17 cellular contexts compared by ENCODE assay signal in the genomic region with DNA sequence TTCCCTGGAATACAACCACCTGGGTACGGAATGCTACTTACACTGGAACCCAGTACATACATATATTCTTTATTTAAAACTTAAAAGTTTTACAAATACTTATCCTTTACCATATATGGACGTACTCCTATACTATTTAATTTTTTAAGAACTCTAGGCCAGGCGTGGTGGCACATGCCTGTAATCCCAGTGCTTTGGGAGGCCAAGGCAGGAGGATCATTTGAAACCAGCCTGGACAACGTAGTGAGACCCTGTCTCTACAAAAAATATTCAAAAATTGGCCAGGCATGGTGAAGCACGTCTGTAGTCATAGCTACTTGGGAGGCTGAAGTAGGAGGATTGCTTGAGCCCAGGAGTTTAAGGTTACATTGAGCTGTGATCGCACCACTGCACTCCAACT. TPM values are rescaled to one million over a fixed set of nuclear protein-coding genes. Genes with fewer than 3 reads are reported as not detected.
DNase-seq lines count a peak whose midpoint lies in the region; ATAC-seq, FAIRE-seq and TF ChIP-seq lines count a peak whose summit lies in the region.
"Had no signal": no experiment of that assay in that cellular context is flagged by ENCODE, and none has a peak within 500 bp of the region (broad histone marks: within the 10 kb centered on the region; RNA-seq: fewer than 3 reads in every experiment).

No MANE protein-coding gene starts in this region.

- H3K9ac ChIP-seq in Karpas-422 (ENCODE audit: low read length) (peak overlapping the region; percentile 79), GM12878 (ENCODE audit: control insufficient read depth, insufficient read depth, low read length) (no peak overlapping the region)

- no peak for ATAC-seq in GM12878

- 62% methylated on average over 6 of the region's 6 CpGs for WGBS in GM12878 (ENCODE audit: insufficient coverage, insufficient replicate concordance, low lambda C conversion rate, missing lambda C conversion rate)

- DNase-seq in T-helper 2 cell treated with Interferon-gamma antibody and Interleukin-4, amounts not matched to agents 5 μg/mL and 100 μg/mL, for 36 hours (ENCODE audit: low spot score), result no peak
- DNase-seq in T-helper 2 cell (no peak), Karpas-422 (no peak), GM12878 (ENCODE audit: low read depth, low spot score) (no peak), NOMO-1 (lab: John Stamatoyannopoulos, UW; ENCODE audit: unreplicated experiment in 2 of 2) (no peak), WERI-Rb-1 (no peak)
- no peak for DNase-seq in stimulated activated CD4-positive, alpha-beta T cell treated with anti-CD3 and anti-CD28 coated beads, Interleukin-4, amount 100 ng/mL, for 1 hour
- DNase-seq: activated CD8-positive, alpha-beta memory T cell treated with anti-CD3 and anti-CD28 coated beads, Interleukin-2, amount 50 U/mL, for 4 hours; DMS53; hippocampal formation; NCI-H2081; retina; thyroid gland had no signal

- peaks cover 24% of the 10 kb centered on the region for H3K4me1 ChIP-seq in Karpas-422 (ENCODE audit: low read length)
- peaks cover 9% of the 10 kb centered on the region for H3K4me1 ChIP-seq in GM12878 (ENCODE audit: control insufficient read depth, insufficient read depth, low read length)
- H3K4me1 ChIP-seq in neuron (ENCODE audit: insufficient read depth, low read length), result peaks cover 13% of the 10 kb centered on the region

- no TSS peak for BruUV-seq in GM12878 (replicated peaks; lab: Mats Ljungman, UMichigan)

- TF ChIP-seq CTCF in GM12878 (IDR thresholded peaks at IDR 0.05 in 2 of 3, conservative IDR thresholded peaks at IDR 0.05 in 1 of 3; ENCODE audit: control insufficient read depth in 2 of 3, extremely low read depth in 1 of 3, insufficient read depth in 1 of 3, low read depth in 3 of 3, low read length in 3 of 3), result no peak
- no peak for TF ChIP-seq CTCF in WERI-Rb-1 (IDR thresholded peaks at IDR 0.05; ENCODE audit: low read depth, low read length)

- peaks cover 31% of the 10 kb centered on the region for H3K36me3 ChIP-seq in Karpas-422 (ENCODE audit: insufficient read depth, low read length)
- peaks cover 0 to 8% of the 10 kb centered on the region in 2 experiments; a peak in 1 of 4 replicates for H3K36me3 ChIP-seq in GM12878 (ENCODE audit: control insufficient read depth in 2 of 2, insufficient read depth in 2 of 2, low read length in 1 of 2)
- peaks cover 27% of the 10 kb centered on the region for H3K36me3 ChIP-seq in neuron (ENCODE audit: insufficient read depth, low read length)
- peaks cover 31% of the 10 kb centered on the region for H3K36me3 ChIP-seq in WERI-Rb-1

- peak overlapping the region; percentile 96 for H3K4me3 Mint-ChIP-seq in T-helper 2 cell treated with Interferon-gamma antibody and Interleukin-4, amounts not matched to agents 5 μg/mL and 100 μg/mL, for 36 hours

- peaks cover 18% of the 10 kb centered on the region for H3K4me1 Mint-ChIP-seq in T-helper 2 cell treated with Interferon-gamma antibody and Interleukin-4, amounts not matched to agents 5 μg/mL and 100 μg/mL, for 36 hours (ENCODE audit: low read depth)

- no peak overlapping the region for H3K27ac ChIP-seq in Karpas-422 (ENCODE audit: low read length)
- H3K27ac ChIP-seq in GM12878 (ENCODE audit: control insufficient read depth, insufficient read depth), result no peak overlapping the region
- no peak overlapping the region for H3K27ac ChIP-seq in WERI-Rb-1
- H3K27ac ChIP-seq: thyroid gland had no signal

- CTCF ChIA-PET in GM12878 (lab: Yijun Ruan, JAX), result interaction anchor here (0.9 kb wide), 3 partner anchors 40 to 85 kb away, joined by 3 read pairs; no protein-coding TSS in a partner anchor

- no peak for FAIRE-seq in GM12878 (lab: Jason Lieb, UNC)
- FAIRE-seq: GM12891 had no signal

- intact Hi-C loops in GM12878 (cut with micrococcal nuclease; ENCODE audit: unreplicated experiment), result no loop called here

- H3K79me2 ChIP-seq in Karpas-422 (ENCODE audit: low read length), result peaks cover 51% of the 10 kb centered on the region
- H3K79me2 ChIP-seq in GM12878 (ENCODE audit: control insufficient read depth, insufficient read depth, low read length), result peaks cover 28% of the 10 kb centered on the region

- TF ChIP-seq EP300 in GM12878 (IDR thresholded peaks at IDR 0.05; ENCODE audit: borderline replicate concordance in 1 of 2, control insufficient read depth in 1 of 2, low read depth in 2 of 2, low read length in 2 of 2), result no peak

- no peak overlapping the region for H3K27ac Mint-ChIP-seq in T-helper 2 cell treated with Interferon-gamma antibody and Interleukin-4, amounts not matched to agents 5 μg/mL and 100 μg/mL, for 36 hours

- H3K9me3 Mint-ChIP-seq in T-helper 2 cell treated with Interferon-gamma antibody and Interleukin-4, amounts not matched to agents 5 μg/mL and 100 μg/mL, for 36 hours, result no peaks in the 10 kb centered on the region
- H3K9me3 Mint-ChIP-seq: IgD-negative memory B cell had no signal

- H4K20me1 ChIP-seq in Karpas-422 (ENCODE audit: insufficient read depth, low read depth, low read length), result peaks cover 12% of the 10 kb centered on the region; the same call in 1 of the 2 replicates
- no peaks in the 10 kb centered on the region for H4K20me1 ChIP-seq in GM12878 (ENCODE audit: control insufficient read depth, insufficient read depth)

- peaks cover 24% of the 10 kb centered on the region for H3K36me3 Mint-ChIP-seq in T-helper 2 cell treated with Interferon-gamma antibody and Interleukin-4, amounts not matched to agents 5 μg/mL and 100 μg/mL, for 36 hours (ENCODE audit: low read depth)

- in situ Hi-C loops in GM12878 (cut with MboI), result no loop called here

- no peaks in the 10 kb centered on the region for H3K27me3 Mint-ChIP-seq in T-helper 2 cell treated with Interferon-gamma antibody and Interleukin-4, amounts not matched to agents 5 μg/mL and 100 μg/mL, for 36 hours (ENCODE audit: low read depth)
- H3K27me3 Mint-ChIP-seq: IgD-negative memory B cell had no signal

- no peaks in the 10 kb centered on the region for H3K9me2 ChIP-seq in Karpas-422 (replicated peaks; ENCODE audit: insufficient read depth, low read length)

- H3K4me3 ChIP-seq in Karpas-422 (ENCODE audit: low read length) (peak overlapping the region; percentile 89), GM12878 (peak overlapping the region; percentile 81; the same call in 1 of the 2 replicates), neuron (ENCODE audit: low read length) (peak overlapping the region; percentile 95), WERI-Rb-1 (ENCODE audit: low read depth, low read length) (no peak overlapping the region)
- H3K4me3 ChIP-seq: lung had no signal

- H3K4me2 ChIP-seq in Karpas-422 (ENCODE audit: low read depth, low read length, poor library complexity, severe bottlenecking) (peak overlapping the region; percentile 87), GM12878 (ENCODE audit: control insufficient read depth, insufficient read depth) (peak overlapping the region; percentile 99)

- H2AFZ ChIP-seq in Karpas-422 (ENCODE audit: low read length) (no peak overlapping the region), GM12878 (ENCODE audit: control insufficient read depth, low read depth, low read length) (no peak overlapping the region), neuron (ENCODE audit: low read depth, low read length) (no peak overlapping the region)

- no peak for TF ChIP-seq RAD21 in GM12878 (IDR thresholded peaks at IDR 0.05; ENCODE audit: insufficient read depth, low read depth, low read length)

- no peaks in the 10 kb centered on the region for H3K9me3 ChIP-seq in Karpas-422 (ENCODE audit: low read length)
- no peaks in the 10 kb centered on the region for H3K9me3 ChIP-seq in GM12878 (replicated peaks; ENCODE audit: control insufficient read depth, insufficient read depth, low read length)
- H3K9me3 ChIP-seq in neuron (ENCODE audit: low read length), result no peaks in the 10 kb centered on the region
- no peaks in the 10 kb centered on the region for H3K9me3 ChIP-seq in WERI-Rb-1 (ENCODE audit: severe bottlenecking)
- H3K9me3 ChIP-seq: thyroid gland had no signal

- RAD21 ChIA-PET in GM12878 (lab: Charles Lee; ENCODE audit: unreplicated experiment), result no interaction called here

- H3K27me3 ChIP-seq in Karpas-422 (ENCODE audit: low read length) (no peaks in the 10 kb centered on the region), GM12878 (replicated peaks in 1 of 2; ENCODE audit: control insufficient read depth in 2 of 2, insufficient read depth in 2 of 2, low read length in 1 of 2) (no peaks in the 10 kb centered on the region), neuron (ENCODE audit: insufficient read depth, low read length) (no peaks in the 10 kb centered on the region), WERI-Rb-1 (ENCODE audit: insufficient read depth, low read depth, severe bottlenecking) (no peaks in the 10 kb centered on the region)
- H3K27me3 ChIP-seq: thyroid gland had no signal

- no peak for TF ChIP-seq POLR2A in GM12878 (IDR thresholded peaks at IDR 0.05; ENCODE audit: low read depth, low read length)

- SMC1A ChIA-PET in GM12878 (lab: Charles Lee; ENCODE audit: uncharacterized antibody, unreplicated experiment), result interaction anchor here (1.0 kb wide), 1 partner anchor 85 kb away, joined by 4 read pairs; no protein-coding TSS in a partner anchor

- POLR2A ChIA-PET in GM12878 (lab: Charles Lee), result no interaction called here

RNA-seq across cellular contexts. Expression of a gene that starts 2.0 kb away (rescaled TPM):
- total RNA-seq in Karpas-422 (2014; rRNA removed; shearing (Covaris generic); ENCODE audit: low replicate concordance), result 28.8 and 37.2 TPM in 2 replicates
- 71.8 and 81.5 TPM in 2 replicates for total RNA-seq in GM12878 (2013; cell fraction: nucleolus; rRNA removed)
- 14.3 and 16.0 TPM in 2 replicates for total RNA-seq in GM12878 (2014; rRNA removed)
- 32.0 and 34.9 TPM in 2 replicates for total RNA-seq in GM12878 (2014; rRNA removed; fragmentation: Illumina TruSeq; extraction: Trizol)
- 40.8 and 47.0 TPM in 2 replicates for total RNA-seq in GM12878 (2021)
- polyA plus RNA-seq in GM12878 (2011; ENCODE audit: low read depth), result 12.3 TPM
- 26.5 and 38.2 TPM in 2 replicates for polyA plus RNA-seq in GM12878 (2011; rRNA removed)
- 15.4 and 15.7 TPM in 2 replicates for polyA plus RNA-seq in GM12878 (2011; cell fraction: cytosol; rRNA removed)
- 43.0 and 51.6 TPM in 2 replicates for polyA plus RNA-seq in GM12878 (2011; cell fraction: nucleus; rRNA removed)
- 17.9 and 20.5 TPM in 2 replicates for polyA plus RNA-seq in GM12878 (2012)
- 36.1 and 46.4 TPM in 2 replicates for polyA plus RNA-seq in GM12878 (2014; fragmentation: Illumina TruSeq; extraction: Trizol)
- 10 to 100 TPM; 17.9 to 29.6 TPM for polyA plus RNA-seq in GM12878 (2014; fragmentation: Nextera tagmentation; extraction: Ambion mirVana)
- 26.2 and 33.7 TPM in 2 replicates for polyA plus RNA-seq in GM12878 (2014; rRNA removed)
- 10 to 100 TPM; 39.6 to 50.4 TPM for polyA plus RNA-seq in GM12878 (2016; fragmentation: Nextera tagmentation; extraction: Ambion mirVana)
- 10.9 and 15.8 TPM in 2 replicates for polyA minus RNA-seq in GM12878 (2011; rRNA and poly(A)+ RNA removed)
- 9.2 and 11.4 TPM in 2 replicates for polyA minus RNA-seq in GM12878 (2011; cell fraction: cytosol; rRNA and poly(A)+ RNA removed)
- 7.6 and 11.1 TPM in 2 replicates for polyA minus RNA-seq in GM12878 (2011; cell fraction: nucleus; rRNA and poly(A)+ RNA removed)

RNA-seq across cellular contexts. Expression of a gene that starts 19.8 kb away (rescaled TPM):
- total RNA-seq in Karpas-422 (2014; rRNA removed; shearing (Covaris generic); ENCODE audit: low replicate concordance), result not detected in 2 replicates
- not detected in 2 replicates for total RNA-seq in GM12878 (2013; cell fraction: nucleolus; rRNA removed)
- not detected in 2 replicates for total RNA-seq in GM12878 (2014; rRNA removed)
- not detected in 2 replicates for total RNA-seq in GM12878 (2014; rRNA removed; fragmentation: Illumina TruSeq; extraction: Trizol)
- not detected in 2 replicates for total RNA-seq in GM12878 (2021)
- polyA plus RNA-seq in GM12878 (2011; ENCODE audit: low read depth), result not detected
- not detected in 2 replicates for polyA plus RNA-seq in GM12878 (2011; rRNA removed)
- polyA plus RNA-seq in GM12878 (2011; cell fraction: cytosol; rRNA removed), result not detected in 2 replicates
- polyA plus RNA-seq in GM12878 (2011; cell fraction: nucleus; rRNA removed), result not detected in 2 replicates
- not detected in 2 replicates for polyA plus RNA-seq in GM12878 (2012)
- polyA plus RNA-seq in GM12878 (2014; fragmentation: Illumina TruSeq; extraction: Trizol), result not detected in 2 replicates
- not detected for polyA plus RNA-seq in GM12878 (2014; fragmentation: Nextera tagmentation; extraction: Ambion mirVana)
- not detected in 2 replicates for polyA plus RNA-seq in GM12878 (2014; rRNA removed)
- not detected for polyA plus RNA-seq in GM12878 (2016; fragmentation: Nextera tagmentation; extraction: Ambion mirVana)
- polyA minus RNA-seq in GM12878 (2011; rRNA and poly(A)+ RNA removed), result not detected in 2 replicates
- polyA minus RNA-seq in GM12878 (2011; cell fraction: cytosol; rRNA and poly(A)+ RNA removed), result not detected in 2 replicates
- not detected in 2 replicates for polyA minus RNA-seq in GM12878 (2011; cell fraction: nucleus; rRNA and poly(A)+ RNA removed)
